Comparison of ENCODE assay signal across 18 cellular contexts in genomic region chr7:92560602-92561001, GRCh38.
"Had no signal": no experiment of that assay in that cellular context is flagged by ENCODE, and none has a peak within 500 bp of the region (broad histone marks: within the 10 kb centered on the region; RNA-seq: fewer than 3 reads in every experiment).

No MANE protein-coding gene starts in this region.

- ATAC-seq: foreskin keratinocyte; left lobe of liver; mucosa of descending colon; naive thymus-derived CD8-positive, alpha-beta T cell; upper lobe of right lung had no signal

- H3K9me3 Mint-ChIP-seq: naive thymus-derived CD8-positive, alpha-beta T cell; neural crest cell had no signal

- H3K4me1 Mint-ChIP-seq: neural crest cell had no signal

- H3K27me3 ChIP-seq: esophagus squamous epithelium, foreskin keratinocyte, sigmoid colon, tibial artery, upper lobe of right lung had no signal

- H3K4me1 ChIP-seq: esophagus squamous epithelium, foreskin keratinocyte, sigmoid colon, tibial artery, upper lobe of right lung had no signal

- H3K27me3 Mint-ChIP-seq: naive thymus-derived CD8-positive, alpha-beta T cell had no signal

- H3K27ac ChIP-seq: epithelial cell of prostate, esophagus squamous epithelium, foreskin keratinocyte, sigmoid colon, skin epidermis, tibial artery, upper lobe of right lung had no signal

- H3K4me3 ChIP-seq: esophagus squamous epithelium, mucosa of descending colon, sigmoid colon, skin epidermis, tibial artery, upper lobe of right lung had no signal

- H3K9me3 ChIP-seq: esophagus squamous epithelium, mucosa of descending colon, sigmoid colon, tibial artery, upper lobe of right lung had no signal

- H3K4me3 Mint-ChIP-seq: naive thymus-derived CD8-positive, alpha-beta T cell; neural crest cell had no signal

- DNase-seq: cerebellar nuclear complex; cortex of kidney; effector memory CD4-positive, alpha-beta T cell; esophagus squamous epithelium; foreskin keratinocyte; mammary epithelial cell; mucosa of descending colon; naive thymus-derived CD8-positive, alpha-beta T cell; posterior cingulate gyrus; sigmoid colon; stimulated activated CD4-positive, alpha-beta T cell treated with anti-CD3 and anti-CD28 coated beads, Interleukin-12 subunit alpha, Interleukin-12 subunit beta, amount 100 ng/mL, for 4 hours; stimulated activated naive CD4-positive, alpha-beta T cell treated with Interleukin-2 at 50 U/mL for 16 hours; tibial artery; upper lobe of right lung had no signal

- H3K27ac Mint-ChIP-seq: naive thymus-derived CD8-positive, alpha-beta T cell had no signal
